In genomic region chr13:43414111-43414510, GRCh38 we compare ENCODE assay signal across 8 cellular contexts.
"Had no signal": no experiment of that assay in that cellular context is flagged by ENCODE, and none has a peak within 500 bp of the region (broad histone marks: within the 10 kb centered on the region; RNA-seq: fewer than 3 reads in every experiment).

No MANE protein-coding gene starts in this region.

- H3K4me3 ChIP-seq: GM23248, HAP-1 had no signal

- H2AFZ ChIP-seq: GM23248 had no signal

- H3K4me1 ChIP-seq: HAP-1 had no signal

- H3K9ac ChIP-seq: GM23248 had no signal

- H3K9me3 ChIP-seq: HAP-1 had no signal

- DNase-seq: GM23248, GOT3, H7, HFFc6, KBM-7 had no signal

- ATAC-seq: HCT116, HepG2 had no signal

- FAIRE-seq: HepG2 had no signal

- H3K36me3 ChIP-seq: HAP-1 had no signal

- H3K27ac ChIP-seq: GM23248 had no signal
